ENCODE assay signal across 8 cellular contexts in the genomic region with DNA sequence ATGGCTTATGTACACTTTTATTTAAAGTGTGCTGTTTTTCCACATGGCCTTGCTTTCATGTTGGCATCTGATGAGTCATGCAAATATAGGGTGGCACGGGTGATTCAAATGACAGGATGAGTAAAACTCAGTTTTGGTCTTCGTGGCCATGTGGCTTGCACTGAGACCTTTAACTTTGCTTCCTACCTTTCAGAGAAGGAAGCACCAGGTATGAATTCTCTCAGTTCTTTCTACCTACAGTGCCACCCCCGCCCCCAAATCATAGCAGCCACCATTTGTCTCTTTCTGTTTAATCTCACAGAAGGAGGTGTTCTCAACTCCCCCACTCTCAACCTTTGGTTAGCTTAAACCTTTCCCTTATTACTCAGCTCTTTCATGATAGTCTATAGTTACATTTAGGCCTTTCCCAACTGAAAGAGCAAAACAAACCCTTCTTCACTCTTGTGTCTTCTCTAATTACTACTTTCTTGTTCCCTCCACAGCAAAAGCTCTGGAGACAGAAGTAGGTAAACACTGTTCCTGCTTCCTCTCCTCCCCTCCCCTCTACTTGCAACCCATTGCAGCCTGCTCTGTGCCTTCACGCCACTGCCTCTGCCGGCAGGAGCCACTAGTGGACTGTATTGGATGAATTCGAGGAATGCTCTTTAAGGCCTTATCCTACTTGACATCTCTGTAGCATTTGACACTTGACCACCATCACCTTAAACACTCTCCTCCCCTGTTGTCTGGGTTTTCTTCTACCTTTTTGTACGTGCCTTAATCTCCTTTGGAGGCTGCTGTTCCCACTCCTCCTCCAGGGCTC.
DNase-seq lines count a peak whose midpoint lies in the region; ATAC-seq and TF ChIP-seq lines count a peak whose summit lies in the region.

No MANE protein-coding gene starts in this region.

- TF ChIP-seq CTCF in cardiac muscle cell (IDR thresholded peaks at IDR 0.05; ENCODE audit: low read depth, low read length): peak; percentile 17

- no peaks in the 10 kb centered on the region for H3K27me3 ChIP-seq in CD8-positive, alpha-beta memory T cell (ENCODE audit: insufficient read depth, low read length, poor library complexity, severe bottlenecking)
- no peaks in the 10 kb centered on the region for H3K27me3 ChIP-seq in cardiac muscle cell

- peaks cover 0 to 15% (median 8%) of the 10 kb centered on the region in 3 donors for H3K36me3 Mint-ChIP-seq in CD8-positive, alpha-beta memory T cell

- no peak overlapping the region for H3K4me3 Mint-ChIP-seq in CD8-positive, alpha-beta memory T cell

- no peak overlapping the region for H3K27ac ChIP-seq in CD8-positive, alpha-beta memory T cell (ENCODE audit: low read depth, low read length)
- no peak overlapping the region for H3K27ac ChIP-seq in cardiac muscle cell

- peak overlapping the region in 6 of 8 donors; percentile 7 to 77 (median 41) for H3K27ac Mint-ChIP-seq in CD8-positive, alpha-beta memory T cell

- CTCF ChIA-PET in CD8-positive, alpha-beta memory T cell (lab: Charles Lee): no interaction called here

- no peaks in the 10 kb centered on the region for H3K4me1 ChIP-seq in CD8-positive, alpha-beta memory T cell (ENCODE audit: insufficient read depth, low read length)
- H3K4me1 ChIP-seq in cardiac muscle cell (ENCODE audit: low read depth): peaks cover 35% of the 10 kb centered on the region

- peaks cover 61 to 82% (median 64%) of the 10 kb centered on the region in 3 donors for H3K4me1 Mint-ChIP-seq in CD8-positive, alpha-beta memory T cell

- no peaks in the 10 kb centered on the region for H3K9me3 ChIP-seq in CD8-positive, alpha-beta memory T cell (ENCODE audit: low read length)
- no peaks in the 10 kb centered on the region for H3K9me3 ChIP-seq in cardiac muscle cell (ENCODE audit: low read depth)

- H3K9me3 Mint-ChIP-seq in CD8-positive, alpha-beta memory T cell: no peaks in the 10 kb centered on the region

- ATAC-seq in HG02852 (IDR thresholded peaks at IDR 0.05; ENCODE audit: unreplicated experiment) (peak; percentile 53), GM18520 (IDR thresholded peaks at IDR 0.05; ENCODE audit: unreplicated experiment) (no peak)

- H3K4me3 ChIP-seq in CD8-positive, alpha-beta memory T cell (ENCODE audit: low read length): no peak overlapping the region
- H3K4me3 ChIP-seq in cardiac muscle cell: no peak overlapping the region

- no peaks in the 10 kb centered on the region for H3K36me3 ChIP-seq in CD8-positive, alpha-beta memory T cell (ENCODE audit: insufficient read depth, low read length)
- H3K36me3 ChIP-seq in cardiac muscle cell: no peaks in the 10 kb centered on the region

- POLR2A ChIA-PET in CD8-positive, alpha-beta memory T cell (lab: Charles Lee): interaction anchor here (0.7 kb wide), 1 partner anchor 52 kb away, joined by 3 read pairs; no protein-coding TSS in a partner anchor

- no peaks in the 10 kb centered on the region for H3K27me3 Mint-ChIP-seq in CD8-positive, alpha-beta memory T cell

- DNase-seq in CD8-positive, alpha-beta memory T cell: no peak
- DNase-seq in activated CD8-positive, alpha-beta memory T cell treated with anti-CD3 and anti-CD28 coated beads for 24 hours: peak; percentile 73
- DNase-seq in cardiac muscle cell (ENCODE audit: low read depth in 1 of 2, low spot score in 1 of 2): no peak
- peak; percentile 41 to 45 for DNase-seq in stimulated activated CD4-positive, alpha-beta T cell treated with anti-CD3 and anti-CD28 coated beads, Interleukin-15, amount 100 ng/mL, for 48 hours (ENCODE audit: low read depth in 2 of 2)
- DNase-seq in NCI-H1092 treated with DMSO at 0.1 percent for 48 hours (lab: John Stamatoyannopoulos, UW): no peak
- DNase-seq in HPDE6-E6E7 (ENCODE audit: extremely low spot score): no peak

Comparison
In these comparisons a context has a peak if more than half of its experiments do, and no peak if none do; other contexts are left out.
1. DNase-seq: peak in activated CD8-positive, alpha-beta memory T cell treated with anti-CD3 and anti-CD28 coated beads for 24 hours (single experiment) and stimulated activated CD4-positive, alpha-beta T cell treated with anti-CD3 and anti-CD28 coated beads, Interleukin-15, amount 100 ng/mL, for 48 hours (2 of 2); none in CD8-positive, alpha-beta memory T cell (0 of 5), cardiac muscle cell (0 of 2), NCI-H1092 treated with DMSO at 0.1 percent for 48 hours (single experiment) and HPDE6-E6E7 (single experiment).